In genomic region chr17:82036634-82037112, GRCh38 we compare ENCODE assay signal across 8 cellular contexts. TPM values are rescaled to one million over a fixed set of nuclear protein-coding genes. Genes with fewer than 3 reads are reported as not detected.
DNase-seq lines count a peak whose midpoint lies in the region; ATAC-seq lines count a peak whose summit lies in the region.

No MANE protein-coding gene starts in this region.

- peak overlapping the region; percentile 59 to 79 (median 73) for H3K4me3 ChIP-seq in BLaER1 treated with 17β-estradiol and CSF1 and Interleukin-3, amounts not matched to agents 10 nM and 100 nM

- peaks cover 39 to 58% (median 49%) of the 10 kb centered on the region in 10 experiments for H3K4me1 ChIP-seq in BLaER1 treated with 17β-estradiol and CSF1 and Interleukin-3, amounts not matched to agents 10 nM and 100 nM

- peaks cover 0 to 45% (median 20%) of the 10 kb centered on the region in 11 experiments; a peak in 16 of 22 replicates for H4K20me1 ChIP-seq in BLaER1 treated with 17β-estradiol and CSF1 and Interleukin-3, amounts not matched to agents 10 nM and 100 nM

- intact Hi-C loops in dendritic cell treated with granulocyte-macrophage colony-stimulating factor and Interleukin-4, amounts not matched to agents 40 ng/mL and 50 ng/mL, for 4 days (cut with micrococcal nuclease), result loop anchor here (1.0 to 10.0 kb wide), 2 partner anchors 15 to 68 kb away; partner anchors contain the start of genes GPS1 and RFNG

- peak overlapping the region; percentile 52 to 85 (median 78); a peak in 21 of 22 replicates for H3K27ac ChIP-seq in BLaER1 treated with 17β-estradiol and CSF1 and Interleukin-3, amounts not matched to agents 10 nM and 100 nM

- peak overlapping the region in 1 of 3 donors; percentile 82 for H3K27ac Mint-ChIP-seq in IgD-negative memory B cell
- no peak overlapping the region for H3K27ac Mint-ChIP-seq in dendritic cell treated with granulocyte-macrophage colony-stimulating factor and Interleukin-4, amounts not matched to agents 40 ng/mL and 50 ng/mL, for 4 days
- no peak overlapping the region for H3K27ac Mint-ChIP-seq in natural killer cell treated with Interleukin-12 subunit alpha and Interleukin-12 subunit beta and Interleukin-15 and Interleukin-18, amount 100 ng/mL, for 72 hours

- DNase-seq in natural killer cell treated with Interleukin-12 subunit alpha and Interleukin-12 subunit beta and Interleukin-15 and Interleukin-18, amount 100 ng/mL, for 72 hours (ENCODE audit: low spot score), result no peak
- DNase-seq in retina (no peak), NCI-H1105 treated with DMSO at 0.1 percent for 48 hours (lab: John Stamatoyannopoulos, UW) (no peak), Kasumi-1 (lab: John Stamatoyannopoulos, UW) (no peak)

- peaks cover 0 to 7% (median 0%) of the 10 kb centered on the region in 11 experiments; a peak in 1 of 22 replicates for H3K36me3 ChIP-seq in BLaER1 treated with 17β-estradiol and CSF1 and Interleukin-3, amounts not matched to agents 10 nM and 100 nM

- no peaks in the 10 kb centered on the region for H3K9me3 Mint-ChIP-seq in IgD-negative memory B cell
- no peaks in the 10 kb centered on the region for H3K9me3 Mint-ChIP-seq in dendritic cell treated with granulocyte-macrophage colony-stimulating factor and Interleukin-4, amounts not matched to agents 40 ng/mL and 50 ng/mL, for 4 days
- H3K9me3 Mint-ChIP-seq in natural killer cell treated with Interleukin-12 subunit alpha and Interleukin-12 subunit beta and Interleukin-15 and Interleukin-18, amount 100 ng/mL, for 72 hours, result no peaks in the 10 kb centered on the region

- H3K9me3 ChIP-seq in BLaER1 treated with 17β-estradiol and CSF1 and Interleukin-3, amounts not matched to agents 10 nM and 100 nM (replicated peaks in 1 of 11), result no peaks in the 10 kb centered on the region

- peak overlapping the region; percentile 90 to 100 (median 99) for H3K4me2 ChIP-seq in BLaER1 treated with 17β-estradiol and CSF1 and Interleukin-3, amounts not matched to agents 10 nM and 100 nM

- H3K27me3 Mint-ChIP-seq in IgD-negative memory B cell, result no peaks in the 10 kb centered on the region
- H3K27me3 Mint-ChIP-seq in dendritic cell treated with granulocyte-macrophage colony-stimulating factor and Interleukin-4, amounts not matched to agents 40 ng/mL and 50 ng/mL, for 4 days, result peaks cover 25% of the 10 kb centered on the region
- no peaks in the 10 kb centered on the region for H3K27me3 Mint-ChIP-seq in natural killer cell treated with Interleukin-12 subunit alpha and Interleukin-12 subunit beta and Interleukin-15 and Interleukin-18, amount 100 ng/mL, for 72 hours

- peak overlapping the region; percentile 78 to 88 (median 83) for H3K9ac ChIP-seq in BLaER1 treated with 17β-estradiol and CSF1 and Interleukin-3, amounts not matched to agents 10 nM and 100 nM

- peaks cover 0 to 20% (median 18%) of the 10 kb centered on the region in 11 experiments; a peak in 19 of 22 replicates for H3K27me3 ChIP-seq in BLaER1 treated with 17β-estradiol and CSF1 and Interleukin-3, amounts not matched to agents 10 nM and 100 nM

- peak overlapping the region; percentile 32 to 88 (median 80) for H3K4me3 Mint-ChIP-seq in IgD-negative memory B cell
- H3K4me3 Mint-ChIP-seq in dendritic cell treated with granulocyte-macrophage colony-stimulating factor and Interleukin-4, amounts not matched to agents 40 ng/mL and 50 ng/mL, for 4 days, result peak overlapping the region; percentile 82
- H3K4me3 Mint-ChIP-seq in natural killer cell treated with Interleukin-12 subunit alpha and Interleukin-12 subunit beta and Interleukin-15 and Interleukin-18, amount 100 ng/mL, for 72 hours, result peak overlapping the region; percentile 80

- H3K36me3 Mint-ChIP-seq in IgD-negative memory B cell, result no peaks in the 10 kb centered on the region
- peaks cover 20% of the 10 kb centered on the region for H3K36me3 Mint-ChIP-seq in dendritic cell treated with granulocyte-macrophage colony-stimulating factor and Interleukin-4, amounts not matched to agents 40 ng/mL and 50 ng/mL, for 4 days (ENCODE audit: low read depth)
- no peaks in the 10 kb centered on the region for H3K36me3 Mint-ChIP-seq in natural killer cell treated with Interleukin-12 subunit alpha and Interleukin-12 subunit beta and Interleukin-15 and Interleukin-18, amount 100 ng/mL, for 72 hours

- no peak for ATAC-seq in natural killer cell treated with Interleukin-12 subunit alpha and Interleukin-12 subunit beta and Interleukin-15 and Interleukin-18, amount 100 ng/mL, for 72 hours
- no peak for ATAC-seq in HG02798 (IDR thresholded peaks at IDR 0.05; ENCODE audit: poor library complexity, unreplicated experiment)

- peaks cover 9 to 15% (median 14%) of the 10 kb centered on the region in 3 donors for H3K4me1 Mint-ChIP-seq in IgD-negative memory B cell
- peaks cover 45% of the 10 kb centered on the region for H3K4me1 Mint-ChIP-seq in dendritic cell treated with granulocyte-macrophage colony-stimulating factor and Interleukin-4, amounts not matched to agents 40 ng/mL and 50 ng/mL, for 4 days (ENCODE audit: low read depth)
- H3K4me1 Mint-ChIP-seq in natural killer cell treated with Interleukin-12 subunit alpha and Interleukin-12 subunit beta and Interleukin-15 and Interleukin-18, amount 100 ng/mL, for 72 hours (ENCODE audit: low read depth in 2 of 2), result peaks cover 12 to 17% of the 10 kb centered on the region in 2 donors

RNA-seq across cellular contexts. Expression of gene DCXR, which starts 0.8 kb away (rescaled TPM):
- polyA plus RNA-seq in IgD-negative memory B cell, result 88.3 TPM
- 100 to 1,000 TPM in 1 of 2 donors, 10 to 100 TPM in 1; 95.7 to 136 TPM for total RNA-seq in natural killer cell treated with Interleukin-12 subunit alpha and Interleukin-12 subunit beta and Interleukin-15 and Interleukin-18, amount 100 ng/mL, for 72 hours

RNA-seq across cellular contexts. Expression of gene RAC3, which starts 5.2 kb away (rescaled TPM):
- polyA plus RNA-seq in IgD-negative memory B cell, result not detected
- 1 to 10 TPM; 3.0 to 6.1 TPM for total RNA-seq in natural killer cell treated with Interleukin-12 subunit alpha and Interleukin-12 subunit beta and Interleukin-15 and Interleukin-18, amount 100 ng/mL, for 72 hours

RNA-seq across cellular contexts. Expression of gene LRRC45, which starts 13.6 kb away (rescaled TPM):
- polyA plus RNA-seq in IgD-negative memory B cell, result 5.3 TPM
- total RNA-seq in natural killer cell treated with Interleukin-12 subunit alpha and Interleukin-12 subunit beta and Interleukin-15 and Interleukin-18, amount 100 ng/mL, for 72 hours, result 10 to 100 TPM; 16.1 to 42.3 TPM

RNA-seq across cellular contexts. Expression of gene CENPX, which starts 14.0 kb away (rescaled TPM):
- polyA plus RNA-seq in IgD-negative memory B cell, result 47.7 TPM
- 100 to 1,000 TPM in 1 of 2 donors, 10 to 100 TPM in 1; 82.6 to 174 TPM for total RNA-seq in natural killer cell treated with Interleukin-12 subunit alpha and Interleukin-12 subunit beta and Interleukin-15 and Interleukin-18, amount 100 ng/mL, for 72 hours

RNA-seq across cellular contexts. Expression of gene RFNG, which starts 14.9 kb away (rescaled TPM):
- polyA plus RNA-seq in IgD-negative memory B cell, result 4.1 TPM
- 10 to 100 TPM; 18.2 to 23.1 TPM for total RNA-seq in natural killer cell treated with Interleukin-12 subunit alpha and Interleukin-12 subunit beta and Interleukin-15 and Interleukin-18, amount 100 ng/mL, for 72 hours
